1 cellular context compared by ENCODE assay signal in the genomic region with DNA sequence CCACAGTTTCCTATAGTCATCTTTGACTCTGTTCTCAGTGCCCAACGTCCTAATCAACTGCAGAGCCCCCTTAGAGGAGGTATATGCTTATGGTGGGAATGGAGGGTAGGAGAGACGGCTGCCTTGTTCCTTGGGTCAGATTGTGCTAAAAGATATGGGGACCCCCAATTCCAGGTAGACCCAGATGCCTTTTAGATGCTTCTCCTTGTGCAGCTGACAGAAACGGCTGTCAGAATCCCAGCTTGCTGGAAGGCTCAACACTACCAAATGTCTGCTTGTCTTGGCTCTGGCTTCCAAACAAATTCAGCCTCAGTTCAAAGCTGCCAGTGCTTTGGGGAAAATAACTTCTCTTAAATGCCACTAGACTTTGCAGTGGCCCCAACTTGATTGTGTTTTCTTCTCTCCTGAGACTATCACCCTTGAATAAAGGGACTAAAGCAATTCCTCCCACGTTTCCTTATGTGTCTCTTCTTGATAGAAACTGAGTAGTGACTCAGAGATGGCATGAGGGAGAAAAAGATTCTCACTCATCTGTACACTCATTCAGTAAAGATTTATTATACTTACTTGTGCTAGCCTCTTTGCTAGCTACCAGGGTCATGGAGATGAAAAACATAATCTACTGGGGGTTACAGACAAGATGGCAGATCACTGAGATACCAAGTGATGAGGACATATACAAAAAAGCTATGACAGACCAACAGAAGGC.
TF ChIP-seq lines count a peak whose summit lies in the region.

No MANE protein-coding gene starts in this region.

TF ChIP-seq in endothelial cell of umbilical vein, 7 proteins besides CTCF, POLR2A, EP300 and RAD21:
- no peak for TF ChIP-seq FOS (IDR thresholded peaks at IDR 0.05; ENCODE audit: borderline replicate concordance, insufficient read depth, low read length)
- TF ChIP-seq MYC (IDR thresholded peaks at IDR 0.05; ENCODE audit: low read depth, low read length) = no peak
- TF ChIP-seq GATA2 (IDR thresholded peaks at IDR 0.05; ENCODE audit: insufficient read depth, insufficient read length, low read depth, low read length) = no peak
- TF ChIP-seq MAX (IDR thresholded peaks at IDR 0.05; ENCODE audit: insufficient read depth, insufficient read length) = no peak
- TF ChIP-seq POLR2AphosphoS5 (IDR thresholded peaks at IDR 0.05; ENCODE audit: insufficient read depth, low read depth, low read length) = no peak
- TF ChIP-seq JUN (IDR thresholded peaks at IDR 0.05; ENCODE audit: borderline replicate concordance, insufficient read depth, insufficient read length, low read depth) = no peak
